Comparison of ENCODE assay signal across 24 cellular contexts in the genomic region with DNA sequence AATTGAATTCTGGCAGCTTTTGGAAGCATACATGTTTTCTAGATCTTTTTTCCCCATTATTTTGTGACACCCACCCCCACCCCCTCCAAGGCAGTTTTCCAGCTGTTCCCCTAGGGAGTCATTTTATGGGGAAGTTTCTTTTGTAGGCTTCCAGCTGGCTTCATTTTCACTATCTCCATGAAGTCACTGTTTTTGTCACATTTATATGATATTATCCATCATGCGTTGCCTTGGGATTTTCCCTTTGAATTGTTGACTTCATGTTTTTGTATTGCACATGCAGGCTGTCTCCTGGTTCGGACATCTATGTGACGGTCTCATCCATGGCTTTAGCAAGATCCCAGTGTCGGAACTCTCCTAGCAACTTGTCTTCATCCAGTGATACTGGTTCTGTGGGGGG.
"Had no signal": no experiment of that assay in that cellular context is flagged by ENCODE, and none has a peak within 500 bp of the region (broad histone marks: within the 10 kb centered on the region; RNA-seq: fewer than 3 reads in every experiment).

No MANE protein-coding gene starts in this region.

- ATAC-seq: foreskin keratinocyte, left lobe of liver, lower lobe of right lung had no signal

- H3K27me3 Mint-ChIP-seq: activated B cell treated with CpG ODN at 0.5 μM for 24 hours; activated CD4-positive, alpha-beta T cell treated with anti-CD3 and anti-CD28 coated beads for 36 hours; activated naive CD8-positive, alpha-beta T cell treated with anti-CD3 and anti-CD28 coated beads, Interleukin-2, amount 10 ng/mL, durations not matched to agents 7 days and 5 days; activated T-cell treated with anti-CD3 and anti-CD28 coated beads, Interleukin-2, amount 50 U/mL, for 24 hours; naive thymus-derived CD8-positive, alpha-beta T cell; progenitor cell of endocrine pancreas; stimulated activated naive CD8-positive, alpha-beta T cell treated with anti-CD3 and anti-CD28 coated beads, Interleukin-15, amount 100 ng/mL, for 72 hours; T-helper 17 cell had no signal

- DNase-seq: activated B cell treated with CpG ODN at 0.5 μM for 24 hours; activated CD4-positive, alpha-beta T cell treated with anti-CD3 and anti-CD28 coated beads, Interleukin-2, amount 50 U/mL, for 4 hours; activated CD8-positive, alpha-beta memory T cell treated with anti-CD3 and anti-CD28 coated beads for 24 hours; activated CD8-positive, alpha-beta memory T cell treated with anti-CD3 and anti-CD28 coated beads, Interleukin-2, amount 50 U/mL, for 4 hours; activated naive CD4-positive, alpha-beta T cell; activated naive CD8-positive, alpha-beta T cell treated with anti-CD3 and anti-CD28 coated beads, Interleukin-2, amount 10 ng/mL, durations not matched to agents 7 days and 5 days; activated T-cell treated with anti-CD3 and anti-CD28 coated beads, Interleukin-2, amount 50 U/mL, for 24 hours; amniotic stem cell; cerebellar nuclear complex; cortex of kidney; endodermal cell; foreskin keratinocyte; kidney; lower lobe of right lung; mesendoderm; T-helper 17 cell; tibial artery had no signal

- H3K27ac Mint-ChIP-seq: activated B cell treated with CpG ODN at 0.5 μM for 24 hours; activated CD4-positive, alpha-beta T cell treated with anti-CD3 and anti-CD28 coated beads for 36 hours; activated T-cell treated with anti-CD3 and anti-CD28 coated beads, Interleukin-2, amount 50 U/mL, for 24 hours; activated T-helper 2 cell treated with anti-CD3 and anti-CD28 coated beads, Interferon-gamma antibody, Interleukin-2, Interleukin-4, amounts not matched to agents 10 μg/mL and 5 μg/mL and 100 μg/mL, durations not matched to agents 14 hours and 24 hours and 36 hours; endodermal cell; progenitor cell of endocrine pancreas; stimulated activated naive CD8-positive, alpha-beta T cell treated with anti-CD3 and anti-CD28 coated beads, Interleukin-15, amount 100 ng/mL, for 72 hours; T-helper 17 cell had no signal

- H3K4me1 Mint-ChIP-seq: activated B cell treated with CpG ODN at 0.5 μM for 24 hours; stimulated activated naive CD8-positive, alpha-beta T cell treated with anti-CD3 and anti-CD28 coated beads, Interleukin-15, amount 100 ng/mL, for 72 hours had no signal

- FAIRE-seq: kidney had no signal

- H3K4me3 Mint-ChIP-seq: activated B cell treated with CpG ODN at 0.5 μM for 24 hours; activated CD4-positive, alpha-beta T cell treated with anti-CD3 and anti-CD28 coated beads for 36 hours; activated naive CD8-positive, alpha-beta T cell treated with anti-CD3 and anti-CD28 coated beads, Interleukin-2, amount 10 ng/mL, durations not matched to agents 7 days and 5 days; activated T-cell treated with anti-CD3 and anti-CD28 coated beads, Interleukin-2, amount 50 U/mL, for 24 hours; endodermal cell; naive thymus-derived CD8-positive, alpha-beta T cell; stimulated activated naive CD8-positive, alpha-beta T cell treated with anti-CD3 and anti-CD28 coated beads, Interleukin-15, amount 100 ng/mL, for 72 hours; T-helper 17 cell had no signal

- H3K9me3 Mint-ChIP-seq: activated B cell treated with CpG ODN at 0.5 μM for 24 hours; activated naive CD8-positive, alpha-beta T cell treated with anti-CD3 and anti-CD28 coated beads, Interleukin-2, amount 10 ng/mL, durations not matched to agents 7 days and 5 days; activated T-cell treated with anti-CD3 and anti-CD28 coated beads, Interleukin-2, amount 50 U/mL, for 24 hours; endodermal cell; naive thymus-derived CD8-positive, alpha-beta T cell; stimulated activated effector memory CD8-positive, alpha-beta T cell treated with anti-CD3 and anti-CD28 coated beads, Interleukin-12 subunit alpha, Interleukin-12 subunit beta, amount 100 ng/mL, for 72 hours; stimulated activated naive CD8-positive, alpha-beta T cell treated with anti-CD3 and anti-CD28 coated beads, Interleukin-15, amount 100 ng/mL, for 72 hours had no signal
